In the genomic region with DNA sequence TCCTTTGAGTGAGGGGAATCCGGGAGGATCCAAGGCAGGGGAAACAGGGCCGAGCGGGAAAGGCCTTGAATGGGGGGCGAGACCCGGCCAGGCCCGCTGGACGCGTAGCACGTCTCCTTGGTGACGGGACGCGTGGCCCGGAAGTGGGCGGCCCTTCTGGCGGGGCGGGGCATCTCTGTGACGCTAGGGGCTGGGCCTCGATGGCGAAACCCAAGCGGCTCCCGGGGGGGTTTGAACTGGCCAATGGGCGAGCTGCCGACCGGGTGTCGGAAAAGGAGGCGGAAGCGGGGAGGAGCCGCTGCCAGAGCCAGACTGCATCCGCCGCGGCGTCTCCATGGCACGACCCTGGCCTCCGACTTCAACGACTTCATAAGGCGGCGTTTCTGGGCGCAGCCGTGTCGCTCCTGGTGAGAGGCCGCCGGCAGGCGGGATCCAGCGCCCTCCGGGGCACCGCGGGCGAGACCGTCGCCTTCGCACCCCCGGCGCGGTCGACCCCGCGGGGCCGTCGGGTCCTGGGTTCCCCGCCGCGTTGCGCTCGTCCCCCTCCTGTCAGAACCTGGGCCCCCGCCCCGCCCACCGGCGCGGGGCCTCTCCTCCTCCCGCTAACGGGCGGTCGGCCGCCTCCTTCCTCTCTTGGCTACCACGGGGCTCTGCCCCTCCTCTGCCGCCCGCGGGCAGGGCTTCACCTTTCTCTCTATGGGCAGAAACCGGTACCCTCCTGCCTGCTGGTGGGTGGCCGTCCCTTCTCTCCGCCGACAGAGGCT, we compare ENCODE assay signal across 8 cellular contexts. TPM values are rescaled to one million over a fixed set of nuclear protein-coding genes. Genes with fewer than 3 reads are reported as not detected.
DNase-seq lines count a peak whose midpoint lies in the region; TF ChIP-seq lines count a peak whose summit lies in the region.

A gene (plus strand): TSS at position 158 of the 764 bp plus-strand sequence. CDS start 86 bp downstream, at position 244.

- no peak for TF ChIP-seq CTCF in GM20000 (IDR thresholded peaks at IDR 0.05; ENCODE audit: extremely low read depth, missing control alignments)

- DNase-seq in COLO668 (lab: John Stamatoyannopoulos, UW; ENCODE audit: unreplicated experiment): peak; percentile 96
- DNase-seq in GM20000 (ENCODE audit: low spot score): peak; percentile 99
- DNase-seq in HT-29 (ENCODE audit: low spot score): peak; percentile 97
- peak; percentile 94 for DNase-seq in NK-92 treated with Interleukin-12 subunit alpha and Interleukin-12 subunit beta, amount 100 ng/mL, for 24 hours (lab: John Stamatoyannopoulos, UW)
- DNase-seq in activated CD8-positive, alpha-beta memory T cell treated with anti-CD3 and anti-CD28 coated beads for 1 hour (ENCODE audit: extremely low read depth in 1 of 2, low read depth in 1 of 2): peak; percentile 97 to 98
- peak; percentile 98 for DNase-seq in effector CD8-positive, alpha-beta T cell (lab: John Stamatoyannopoulos, UW)
- DNase-seq in lung microvascular endothelial cell (ENCODE audit: low read depth in 2 of 2): peak; percentile 96
- DNase-seq in stimulated activated CD4-positive, alpha-beta T cell treated with anti-CD3 and anti-CD28 coated beads, TNF-alpha, amount 100 ng/mL, for 4 hours (ENCODE audit: low read depth in 3 of 3): peak; percentile 97 to 98 (median 98)

RNA-seq across cellular contexts. Expression of the gene that starts here (rescaled TPM):
- 34.2 and 36.0 TPM in 2 replicates for total RNA-seq in HT-29 (2014; rRNA removed; shearing (Covaris generic))
- total RNA-seq in lung microvascular endothelial cell: 20.5 and 25.4 TPM in 2 replicates

Comparison
In these comparisons a context has a peak if more than half of its experiments do, and no peak if none do; other contexts are left out.
1. Peak in every context shown above with its lines: DNase-seq.